ENCODE assay signal across 10 cellular contexts in genomic region chr17:43579570-43580140, GRCh38. TPM values are rescaled to one million over a fixed set of nuclear protein-coding genes. Genes with fewer than 3 reads are reported as not detected.
DNase-seq lines count a peak whose midpoint lies in the region; ATAC-seq and TF ChIP-seq lines count a peak whose summit lies in the region.
"Had no signal": no experiment of that assay in that cellular context is flagged by ENCODE, and none has a peak within 500 bp of the region (broad histone marks: within the 10 kb centered on the region; RNA-seq: fewer than 3 reads in every experiment).

No MANE protein-coding gene starts in this region.

- no peaks in the 10 kb centered on the region for H3K36me3 Mint-ChIP-seq in neural progenitor cell

- peak overlapping the region; percentile 62 for H3K4me2 ChIP-seq in neural progenitor cell

- H3K27ac ChIP-seq in neural progenitor cell: no peak overlapping the region
- no peak overlapping the region for H3K27ac ChIP-seq in thyroid gland

- no peak for TF ChIP-seq CTCF in neural progenitor cell (IDR thresholded peaks at IDR 0.05)
- no peak for TF ChIP-seq CTCF in thyroid gland (IDR thresholded peaks at IDR 0.05)

- H3K4me1 ChIP-seq in neural progenitor cell (peaks cover 34% of the 10 kb centered on the region), thyroid gland (peaks cover 0 to 8% of the 10 kb centered on the region in 2 donors)

- peaks cover 17% of the 10 kb centered on the region for H3F3A ChIP-seq in neural progenitor cell (ENCODE audit: low read depth)

- H3K27ac Mint-ChIP-seq in neural progenitor cell: no peak overlapping the region

- no peaks in the 10 kb centered on the region for H3K79me2 ChIP-seq in neural progenitor cell (ENCODE audit: low read depth)

- H3K36me3 ChIP-seq in neural progenitor cell: no peaks in the 10 kb centered on the region
- H3K36me3 ChIP-seq in thyroid gland: no peaks in the 10 kb centered on the region
- H3K36me3 ChIP-seq: right atrium auricular region had no signal

- DNase-seq in ELR (ENCODE audit: low read depth) (peak; percentile 98), LHCN-M2 (ENCODE audit: low read depth) (peak; percentile 56), dedifferentiated amniotic fluid mesenchymal stem cell (ENCODE audit: extremely low spot score) (peak; percentile 24), neural progenitor cell (ENCODE audit: low spot score) (no peak), thyroid gland (no peak)
- no peak for DNase-seq in stimulated activated CD8-positive, alpha-beta memory T cell treated with anti-CD3 and anti-CD28 coated beads, Interleukin-4, amount 100 ng/mL, for 48 hours

- H3K27me3 ChIP-seq in neural progenitor cell: no peaks in the 10 kb centered on the region
- H3K27me3 ChIP-seq in thyroid gland: no peaks in the 10 kb centered on the region
- H3K27me3 ChIP-seq: right atrium auricular region had no signal

- H3K27me3 Mint-ChIP-seq in neural progenitor cell (ENCODE audit: insufficient read depth, low read depth): peaks cover 12% of the 10 kb centered on the region

- intact Hi-C loops in thyroid gland (cut with DNase I): loop anchor here (5.0 kb wide), 1 partner anchor 178 kb away; the partner anchor contains the start of gene SOST

- no peaks in the 10 kb centered on the region for H4K20me1 ChIP-seq in neural progenitor cell (ENCODE audit: low read depth)

- ATAC-seq in GM18870 (IDR thresholded peaks at IDR 0.05; ENCODE audit: unreplicated experiment): no peak
- ATAC-seq in HG02678 (IDR thresholded peaks at IDR 0.05; ENCODE audit: unreplicated experiment): no peak

- H3K4me1 Mint-ChIP-seq in neural progenitor cell: peaks cover 43% of the 10 kb centered on the region

- H3K4me3 Mint-ChIP-seq in neural progenitor cell: peak overlapping the region; percentile 65

- H3K9me3 ChIP-seq in neural progenitor cell (ENCODE audit: low read depth) (no peaks in the 10 kb centered on the region), thyroid gland (no peaks in the 10 kb centered on the region)
- H3K9me3 ChIP-seq: right atrium auricular region had no signal

- H2AFZ ChIP-seq in neural progenitor cell (replicated peaks): no peak overlapping the region

- H3K9ac ChIP-seq in neural progenitor cell: no peak overlapping the region

- no peak for TF ChIP-seq POLR2A in thyroid gland (IDR thresholded peaks at IDR 0.05)

- 86 to 90% methylated on average over 9 of the region's 9 CpGs for WGBS in thyroid gland, 2 donors

- no peaks in the 10 kb centered on the region for H3K9me3 Mint-ChIP-seq in neural progenitor cell

- H3K4me3 ChIP-seq in neural progenitor cell (no peak overlapping the region), thyroid gland (replicated peaks in 1 of 3) (no peak overlapping the region)
- H3K4me3 ChIP-seq: GM12878, right atrium auricular region had no signal

RNA-seq across cellular contexts. Expression of gene ETV4, which starts 33.5 kb away (rescaled TPM):
- total RNA-seq in LHCN-M2 (2014; rRNA removed) (34.5 and 49.8 TPM in 2 replicates), neural progenitor cell (ENCODE audit: low replicate concordance) (1.1 and 5.9 TPM in 2 replicates), thyroid gland (1 to 10 TPM; 1.1 to 9.0 (median 5.3) TPM)
- polyA plus RNA-seq in LHCN-M2 (2012): 14.0 TPM

Comparison
In these comparisons a context has a peak if more than half of its experiments do, and no peak if none do; other contexts are left out.
1. DNase-seq: peak in ELR (single experiment), LHCN-M2 (single experiment) and dedifferentiated amniotic fluid mesenchymal stem cell (single experiment); none in neural progenitor cell (single experiment), thyroid gland (0 of 2) and stimulated activated CD8-positive, alpha-beta memory T cell treated with anti-CD3 and anti-CD28 coated beads, Interleukin-4, amount 100 ng/mL, for 48 hours (single experiment).